23 cellular contexts compared by ENCODE assay signal in the genomic region with DNA sequence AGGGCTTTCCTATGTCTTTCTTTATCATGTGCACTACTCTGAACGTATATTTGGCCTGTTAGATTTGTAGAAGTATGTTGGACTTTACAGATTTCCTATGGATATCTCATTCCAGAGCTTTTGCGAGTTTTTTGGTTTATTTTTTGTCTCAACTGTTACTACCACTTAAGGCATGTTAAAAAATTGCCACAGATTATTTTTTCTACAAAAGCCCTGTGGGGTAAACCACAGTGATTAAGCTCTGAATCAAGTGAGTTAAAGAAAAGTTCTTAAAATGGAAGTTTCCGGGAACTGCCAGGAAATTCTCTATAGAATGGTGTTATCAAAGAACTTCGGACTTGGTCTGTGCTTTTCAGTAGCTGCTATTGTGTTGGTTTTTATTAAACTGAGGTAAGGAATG. TPM values are rescaled to one million over a fixed set of nuclear protein-coding genes. Genes with fewer than 3 reads are reported as not detected.
A peak's percentile ranks its signal among the peaks of the same experiment; 100 is the strongest.
DNase-seq lines count a peak whose midpoint lies in the region; ATAC-seq and TF ChIP-seq lines count a peak whose summit lies in the region.
"Had no signal": no experiment of that assay in that cellular context is flagged by ENCODE, and none has a peak within 500 bp of the region (broad histone marks: within the 10 kb centered on the region; RNA-seq: fewer than 3 reads in every experiment).

No MANE protein-coding gene starts in this region.

- ATAC-seq in GM21786 (IDR thresholded peaks at IDR 0.05; ENCODE audit: unreplicated experiment) = no peak
- ATAC-seq: HCT116 had no signal

- TF ChIP-seq CTCF in AG04450 (IDR thresholded peaks at IDR 0.05; ENCODE audit: low read depth, low read length) (no peak), choroid plexus epithelial cell (conservative IDR thresholded peaks at IDR 0.05; ENCODE audit: low read depth, low read length) (no peak), foreskin fibroblast (IDR thresholded peaks at IDR 0.05; ENCODE audit: low read depth, low read length) (no peak)

- H3K4me1 Mint-ChIP-seq in T-helper 2 cell treated with Interferon-gamma antibody and Interleukin-4, amounts not matched to agents 5 μg/mL and 100 μg/mL, for 36 hours (ENCODE audit: low read depth) = peaks cover 2% of the 10 kb centered on the region

- H3K27me3 ChIP-seq in AG04450 (ENCODE audit: control insufficient read depth, insufficient read depth, low read length) (no peaks in the 10 kb centered on the region), SJSA1 (replicated peaks) (no peaks in the 10 kb centered on the region)

- CTCF ChIA-PET in AG04450 (lab: Charles Lee) = no interaction called here

- DNase-seq in AG04450 (ENCODE audit: low read depth, low spot score) = no peak
- DNase-seq in EL = peak; percentile 23
- peak in 1 of 2 experiments; percentile 56 for DNase-seq in SJSA1 (ENCODE audit: low read depth in 1 of 2, low spot score in 2 of 2)
- peak; percentile 18 for DNase-seq in choroid plexus epithelial cell (ENCODE audit: low read depth)
- no peak for DNase-seq in foreskin fibroblast
- DNase-seq in T-helper 2 cell treated with Interferon-gamma antibody and Interleukin-4, amounts not matched to agents 5 μg/mL and 100 μg/mL, for 36 hours (ENCODE audit: low spot score) = no peak
- DNase-seq: C1 segment of cervical spinal cord; CD4-positive, alpha-beta memory T cell; DMS 273 treated with DMSO at 0.1 percent for 48 hours; DMS79; Karpas-422; NCI-H1105 treated with DMSO at 0.1 percent for 48 hours; NCI-H2029; NCI-H446; NCI-H524 treated with DMSO at 0.1 percent for 48 hours; PC-9; Right ventricle myocardium superior; RPMI8226 had no signal

- H3K36me3 Mint-ChIP-seq in T-helper 2 cell treated with Interferon-gamma antibody and Interleukin-4, amounts not matched to agents 5 μg/mL and 100 μg/mL, for 36 hours (ENCODE audit: low read depth) = peaks cover 36% of the 10 kb centered on the region

- peaks cover 25% of the 10 kb centered on the region for H3K4me1 ChIP-seq in SJSA1 (replicated peaks)

- H3K27ac ChIP-seq in AG04450 (ENCODE audit: low read depth, low read length) (peak overlapping the region; percentile 21), SJSA1 (peak overlapping the region; percentile 63)
- H3K27ac ChIP-seq: PC-9 had no signal

- H3K36me3 ChIP-seq in SJSA1 = peaks cover 7% of the 10 kb centered on the region; the same call in 1 of the 2 replicates

- no peak overlapping the region for H3K4me3 ChIP-seq in AG04450 (ENCODE audit: low read depth, low read length)
- H3K4me3 ChIP-seq in SJSA1 = no peak overlapping the region
- H3K4me3 ChIP-seq in choroid plexus epithelial cell (ENCODE audit: low read depth, low read length) = no peak overlapping the region
- H3K4me3 ChIP-seq in foreskin fibroblast (ENCODE audit: low read depth in 1 of 2, low read length in 2 of 2) = no peak overlapping the region
- H3K4me3 ChIP-seq: PC-9 had no signal

- no peak overlapping the region for H3K27ac Mint-ChIP-seq in T-helper 2 cell treated with Interferon-gamma antibody and Interleukin-4, amounts not matched to agents 5 μg/mL and 100 μg/mL, for 36 hours
- H3K27ac Mint-ChIP-seq: CD4-positive, alpha-beta memory T cell had no signal

- H3K4me3 Mint-ChIP-seq in T-helper 2 cell treated with Interferon-gamma antibody and Interleukin-4, amounts not matched to agents 5 μg/mL and 100 μg/mL, for 36 hours = no peak overlapping the region
- H3K4me3 Mint-ChIP-seq: CD4-positive, alpha-beta memory T cell had no signal

- H3K9me3 ChIP-seq in AG04450 (ENCODE audit: control insufficient read depth, insufficient read depth, low read length) (no peaks in the 10 kb centered on the region), SJSA1 (replicated peaks) (no peaks in the 10 kb centered on the region)

- POLR2A ChIA-PET in AG04450 (lab: Yijun Ruan, JAX) = no interaction called here

- no peaks in the 10 kb centered on the region for H3K9me3 Mint-ChIP-seq in T-helper 2 cell treated with Interferon-gamma antibody and Interleukin-4, amounts not matched to agents 5 μg/mL and 100 μg/mL, for 36 hours
- H3K9me3 Mint-ChIP-seq: CD4-positive, alpha-beta memory T cell had no signal

- no peaks in the 10 kb centered on the region for H3K27me3 Mint-ChIP-seq in T-helper 2 cell treated with Interferon-gamma antibody and Interleukin-4, amounts not matched to agents 5 μg/mL and 100 μg/mL, for 36 hours (ENCODE audit: low read depth)
- H3K27me3 Mint-ChIP-seq: CD4-positive, alpha-beta memory T cell had no signal

RNA-seq across cellular contexts. Expression of a gene that starts 10.6 kb away (rescaled TPM):
- 19.3 and 32.0 TPM in 2 replicates for polyA plus RNA-seq in AG04450 (2011; rRNA removed)
- polyA minus RNA-seq in AG04450 (2011; rRNA and poly(A)+ RNA removed) = 3.1 and 4.0 TPM in 2 replicates
- 60.0 and 75.2 TPM in 2 replicates for total RNA-seq in SJSA1 (2014; rRNA removed; shearing (Covaris generic))
- total RNA-seq: HT-29, MCF 10A, PC-9, SK-MEL-5 had no signal
- polyA plus RNA-seq: CD4-positive, alpha-beta memory T cell had no signal

Comparison
In these comparisons a context has a peak if more than half of its experiments do, and no peak if none do; other contexts are left out.
1. DNase-seq: peak in EL (single experiment) and choroid plexus epithelial cell (single experiment); none in AG04450 (single experiment), foreskin fibroblast (0 of 2) and T-helper 2 cell treated with Interferon-gamma antibody and Interleukin-4, amounts not matched to agents 5 μg/mL and 100 μg/mL, for 36 hours (single experiment).